25 cellular contexts compared by ENCODE assay signal in genomic region chr1:106600626-106601025, GRCh38.
"Had no signal": no experiment of that assay in that cellular context is flagged by ENCODE, and none has a peak within 500 bp of the region (broad histone marks: within the 10 kb centered on the region; RNA-seq: fewer than 3 reads in every experiment).

No MANE protein-coding gene starts in this region.

- H3K9me3 Mint-ChIP-seq: activated CD4-positive, alpha-beta T cell treated with anti-CD3 and anti-CD28 coated beads, Interleukin-2, amount 10 ng/mL, durations not matched to agents 24 days and 14 days had no signal

- H3K4me3 Mint-ChIP-seq: activated CD4-positive, alpha-beta T cell treated with anti-CD3 and anti-CD28 coated beads, Interleukin-2, amount 10 ng/mL, durations not matched to agents 24 days and 14 days; activated CD8-positive, alpha-beta T cell treated with anti-CD3 and anti-CD28 coated beads, Interleukin-2, amount 10 ng/mL, durations not matched to agents 7 days and 5 days; activated T-cell treated with anti-CD3 and anti-CD28 coated beads, Interleukin-2, amount 50 U/mL, for 24 hours; brain had no signal

- H3K4me3 ChIP-seq: K562, SJCRH30, SK-N-MC had no signal

- DNase-seq: activated CD4-positive, alpha-beta T cell treated with anti-CD3 and anti-CD28 coated beads, Interleukin-2, amount 10 ng/mL, durations not matched to agents 24 days and 14 days; activated CD4-positive, alpha-beta T cell treated with anti-CD3 and anti-CD28 coated beads, Interleukin-2, amount 50 U/mL, for 4 hours; activated CD4-positive, CD25-positive, alpha-beta regulatory T cell; activated CD8-positive, alpha-beta T cell treated with anti-CD3 and anti-CD28 coated beads, Interleukin-2, amount 10 ng/mL, durations not matched to agents 7 days and 5 days; activated gamma-delta T cell; activated naive CD4-positive, alpha-beta T cell treated with Interleukin-2 at 50 U/mL for 16 hours; activated T-cell treated with anti-CD3 and anti-CD28 coated beads, Interleukin-2, amount 50 U/mL, for 24 hours; anterior cingulate cortex; caudate nucleus; IMR-90; NCI-H1436 treated with DMSO at 0.1 percent for 48 hours; NCI-H1694 treated with DMSO at 0.1 percent for 48 hours; NCI-H2029; NCI-H345; NCI-H524 treated with DMSO at 0.1 percent for 48 hours; NCI-H748 treated with DMSO at 0.1 percent for 48 hours; SJCRH30; T1000; WERI-Rb-1 had no signal

- H3K27ac Mint-ChIP-seq: activated CD4-positive, alpha-beta T cell treated with anti-CD3 and anti-CD28 coated beads, Interleukin-2, amount 10 ng/mL, durations not matched to agents 24 days and 14 days; activated CD8-positive, alpha-beta T cell treated with anti-CD3 and anti-CD28 coated beads, Interleukin-2, amount 10 ng/mL, durations not matched to agents 7 days and 5 days; activated naive CD4-positive, alpha-beta T cell treated with anti-CD3 and anti-CD28 coated beads, Interleukin-2, amount 50 U/mL, for 72 hours; activated T-cell treated with anti-CD3 and anti-CD28 coated beads, Interleukin-2, amount 50 U/mL, for 24 hours; activated T-helper 2 cell treated with anti-CD3 and anti-CD28 coated beads, Interferon-gamma antibody, Interleukin-2, Interleukin-4, amounts not matched to agents 10 μg/mL and 5 μg/mL and 100 μg/mL, durations not matched to agents 14 hours and 24 hours and 36 hours; brain had no signal

- H3K27me3 Mint-ChIP-seq: activated CD4-positive, alpha-beta T cell treated with anti-CD3 and anti-CD28 coated beads, Interleukin-2, amount 10 ng/mL, durations not matched to agents 24 days and 14 days; activated T-cell treated with anti-CD3 and anti-CD28 coated beads, Interleukin-2, amount 50 U/mL, for 24 hours; brain had no signal

- H3K36me3 Mint-ChIP-seq: activated naive CD4-positive, alpha-beta T cell treated with anti-CD3 and anti-CD28 coated beads, Interleukin-2, amount 50 U/mL, for 72 hours; brain had no signal

- H3K4me1 Mint-ChIP-seq: activated CD4-positive, alpha-beta T cell treated with anti-CD3 and anti-CD28 coated beads, Interleukin-2, amount 10 ng/mL, durations not matched to agents 24 days and 14 days; brain had no signal

- ATAC-seq: activated CD8-positive, alpha-beta T cell treated with anti-CD3 and anti-CD28 coated beads, Interleukin-2, amount 10 ng/mL, durations not matched to agents 7 days and 5 days; activated naive CD4-positive, alpha-beta T cell treated with anti-CD3 and anti-CD28 coated beads, Interleukin-2, amount 50 U/mL, for 72 hours; K562; Right ventricle myocardium inferior had no signal
